Comparison of ENCODE assay signal across 1 cellular context in the genomic region with DNA sequence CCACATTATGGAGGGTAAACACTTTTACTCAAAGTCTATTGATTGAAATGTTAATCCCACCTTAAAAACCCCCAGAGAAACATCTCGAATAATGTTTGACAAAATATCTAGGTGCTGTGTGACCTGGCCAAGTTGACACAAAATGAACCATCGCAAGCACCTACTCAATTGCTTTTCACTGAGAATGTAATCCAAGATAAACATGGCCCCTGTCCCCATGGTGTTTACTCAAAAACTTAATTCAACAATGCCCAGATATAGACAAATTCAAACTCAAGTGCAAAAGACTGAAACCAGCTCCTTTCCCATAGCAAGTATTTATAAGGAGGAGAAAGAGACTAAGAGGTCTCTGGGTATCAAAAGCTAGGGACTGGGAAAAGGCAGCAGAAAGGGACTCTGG.
A peak's percentile ranks its signal among the peaks of the same experiment; 100 is the strongest.
TF ChIP-seq lines count a peak whose summit lies in the region.

No MANE protein-coding gene starts in this region.

TF ChIP-seq in HepG2, 621 proteins besides CTCF, POLR2A, EP300 and RAD21 (continued from another document and continues in another):
- TF ChIP-seq, protein P1, sequence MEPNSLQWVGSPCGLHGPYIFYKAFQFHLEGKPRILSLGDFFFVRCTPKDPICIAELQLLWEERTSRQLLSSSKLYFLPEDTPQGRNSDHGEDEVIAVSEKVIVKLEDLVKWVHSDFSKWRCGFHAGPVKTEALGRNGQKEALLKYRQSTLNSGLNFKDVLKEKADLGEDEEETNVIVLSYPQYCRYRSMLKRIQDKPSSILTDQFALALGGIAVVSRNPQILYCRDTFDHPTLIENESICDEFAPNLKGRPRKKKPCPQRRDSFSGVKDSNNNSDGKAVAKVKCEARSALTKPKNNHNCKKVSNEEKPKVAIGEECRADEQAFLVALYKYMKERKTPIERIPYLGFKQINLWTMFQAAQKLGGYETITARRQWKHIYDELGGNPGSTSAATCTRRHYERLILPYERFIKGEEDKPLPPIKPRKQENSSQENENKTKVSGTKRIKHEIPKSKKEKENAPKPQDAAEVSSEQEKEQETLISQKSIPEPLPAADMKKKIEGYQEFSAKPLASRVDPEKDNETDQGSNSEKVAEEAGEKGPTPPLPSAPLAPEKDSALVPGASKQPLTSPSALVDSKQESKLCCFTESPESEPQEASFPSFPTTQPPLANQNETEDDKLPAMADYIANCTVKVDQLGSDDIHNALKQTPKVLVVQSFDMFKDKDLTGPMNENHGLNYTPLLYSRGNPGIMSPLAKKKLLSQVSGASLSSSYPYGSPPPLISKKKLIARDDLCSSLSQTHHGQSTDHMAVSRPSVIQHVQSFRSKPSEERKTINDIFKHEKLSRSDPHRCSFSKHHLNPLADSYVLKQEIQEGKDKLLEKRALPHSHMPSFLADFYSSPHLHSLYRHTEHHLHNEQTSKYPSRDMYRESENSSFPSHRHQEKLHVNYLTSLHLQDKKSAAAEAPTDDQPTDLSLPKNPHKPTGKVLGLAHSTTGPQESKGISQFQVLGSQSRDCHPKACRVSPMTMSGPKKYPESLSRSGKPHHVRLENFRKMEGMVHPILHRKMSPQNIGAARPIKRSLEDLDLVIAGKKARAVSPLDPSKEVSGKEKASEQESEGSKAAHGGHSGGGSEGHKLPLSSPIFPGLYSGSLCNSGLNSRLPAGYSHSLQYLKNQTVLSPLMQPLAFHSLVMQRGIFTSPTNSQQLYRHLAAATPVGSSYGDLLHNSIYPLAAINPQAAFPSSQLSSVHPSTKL (CRISPR knock-in tag; IDR thresholded peaks at IDR 0.05): peak; percentile 74
- no peak for TF ChIP-seq KDM6A (CRISPR knock-in tag; IDR thresholded peaks at IDR 0.05; ENCODE audit: low read depth)
- TF ChIP-seq ZNF557 (CRISPR knock-in tag; IDR thresholded peaks at IDR 0.05): no peak
- no peak for TF ChIP-seq ATM (IDR thresholded peaks at IDR 0.05; ENCODE audit: borderline replicate concordance)
- no peak for TF ChIP-seq SNRNP70 (IDR thresholded peaks at IDR 0.05; ENCODE audit: low read depth, low read length)
- TF ChIP-seq HNF4A (CRISPR knock-in tag; IDR thresholded peaks at IDR 0.05): 0 out of 2 replicates have a peak, but pooled peaks have one; percentile 10
- TF ChIP-seq HNF1A (IDR thresholded peaks at IDR 0.05; ENCODE audit: low read depth): no peak
- TF ChIP-seq HNF1A (CRISPR knock-in tag; IDR thresholded peaks at IDR 0.05; ENCODE audit: borderline replicate concordance): no peak
- peak; percentile 77; the same call in 1 of the 2 replicates for TF ChIP-seq AHDC1 (CRISPR knock-in tag; IDR thresholded peaks at IDR 0.05; ENCODE audit: borderline replicate concordance)
- no peak for TF ChIP-seq IRF2 (CRISPR knock-in tag; IDR thresholded peaks at IDR 0.05)
- TF ChIP-seq ZNF496 (CRISPR knock-in tag; IDR thresholded peaks at IDR 0.05; ENCODE audit: insufficient replicate concordance): no peak
- TF ChIP-seq ZNF766 (CRISPR knock-in tag; IDR thresholded peaks at IDR 0.05; ENCODE audit: borderline replicate concordance): no peak
- TF ChIP-seq, protein P2, sequence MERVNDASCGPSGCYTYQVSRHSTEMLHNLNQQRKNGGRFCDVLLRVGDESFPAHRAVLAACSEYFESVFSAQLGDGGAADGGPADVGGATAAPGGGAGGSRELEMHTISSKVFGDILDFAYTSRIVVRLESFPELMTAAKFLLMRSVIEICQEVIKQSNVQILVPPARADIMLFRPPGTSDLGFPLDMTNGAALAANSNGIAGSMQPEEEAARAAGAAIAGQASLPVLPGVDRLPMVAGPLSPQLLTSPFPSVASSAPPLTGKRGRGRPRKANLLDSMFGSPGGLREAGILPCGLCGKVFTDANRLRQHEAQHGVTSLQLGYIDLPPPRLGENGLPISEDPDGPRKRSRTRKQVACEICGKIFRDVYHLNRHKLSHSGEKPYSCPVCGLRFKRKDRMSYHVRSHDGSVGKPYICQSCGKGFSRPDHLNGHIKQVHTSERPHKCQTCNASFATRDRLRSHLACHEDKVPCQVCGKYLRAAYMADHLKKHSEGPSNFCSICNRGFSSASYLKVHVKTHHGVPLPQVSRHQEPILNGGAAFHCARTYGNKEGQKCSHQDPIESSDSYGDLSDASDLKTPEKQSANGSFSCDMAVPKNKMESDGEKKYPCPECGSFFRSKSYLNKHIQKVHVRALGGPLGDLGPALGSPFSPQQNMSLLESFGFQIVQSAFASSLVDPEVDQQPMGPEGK (CRISPR knock-in tag; IDR thresholded peaks at IDR 0.05): no peak
- TF ChIP-seq CREM (IDR thresholded peaks at IDR 0.05): no peak
- TF ChIP-seq CREM (CRISPR knock-in tag; IDR thresholded peaks at IDR 0.05): no peak
- no peak for TF ChIP-seq ZNF264 (CRISPR knock-in tag; IDR thresholded peaks at IDR 0.05)
- TF ChIP-seq U2AF2 (IDR thresholded peaks at IDR 0.05; ENCODE audit: low read depth, low read length): no peak
- TF ChIP-seq SNAI1 (CRISPR knock-in tag; IDR thresholded peaks at IDR 0.05; ENCODE audit: borderline replicate concordance): no peak
- TF ChIP-seq ZNF792 (CRISPR knock-in tag; IDR thresholded peaks at IDR 0.05): no peak
- TF ChIP-seq ZNF468 (CRISPR knock-in tag; IDR thresholded peaks at IDR 0.05): no peak
- no peak for TF ChIP-seq BCLAF1 (IDR thresholded peaks at IDR 0.05)
- TF ChIP-seq ZNF891 (CRISPR knock-in tag; IDR thresholded peaks at IDR 0.05): no peak
- TF ChIP-seq RNF2 (conservative IDR thresholded peaks at IDR 0.05; ENCODE audit: low read depth): no peak
- TF ChIP-seq ZNF138 (CRISPR knock-in tag; IDR thresholded peaks at IDR 0.05; ENCODE audit: low read depth): no peak
- TF ChIP-seq RARA (CRISPR knock-in tag; IDR thresholded peaks at IDR 0.05): peak; percentile 83
- no peak for TF ChIP-seq SALL2 (CRISPR knock-in tag; IDR thresholded peaks at IDR 0.05)
- no peak for TF ChIP-seq E2F2 (CRISPR knock-in tag; IDR thresholded peaks at IDR 0.05; ENCODE audit: borderline replicate concordance)
- TF ChIP-seq ZNF749 (CRISPR knock-in tag; IDR thresholded peaks at IDR 0.05; ENCODE audit: borderline replicate concordance): no peak
- no peak for TF ChIP-seq PCBP1 (IDR thresholded peaks at IDR 0.05; ENCODE audit: borderline replicate concordance, low read depth, low read length)
- TF ChIP-seq STAG1 (CRISPR knock-in tag; IDR thresholded peaks at IDR 0.05): no peak
- TF ChIP-seq TGIF2 (CRISPR knock-in tag; IDR thresholded peaks at IDR 0.05): no peak
- no peak for TF ChIP-seq ZNF234 (CRISPR knock-in tag; conservative IDR thresholded peaks at IDR 0.05)
- no peak for TF ChIP-seq USF2 (IDR thresholded peaks at IDR 0.05; ENCODE audit: low read depth, low read length)
- TF ChIP-seq USF2 (CRISPR knock-in tag; IDR thresholded peaks at IDR 0.05; ENCODE audit: borderline replicate concordance): no peak
